In the genomic region with DNA sequence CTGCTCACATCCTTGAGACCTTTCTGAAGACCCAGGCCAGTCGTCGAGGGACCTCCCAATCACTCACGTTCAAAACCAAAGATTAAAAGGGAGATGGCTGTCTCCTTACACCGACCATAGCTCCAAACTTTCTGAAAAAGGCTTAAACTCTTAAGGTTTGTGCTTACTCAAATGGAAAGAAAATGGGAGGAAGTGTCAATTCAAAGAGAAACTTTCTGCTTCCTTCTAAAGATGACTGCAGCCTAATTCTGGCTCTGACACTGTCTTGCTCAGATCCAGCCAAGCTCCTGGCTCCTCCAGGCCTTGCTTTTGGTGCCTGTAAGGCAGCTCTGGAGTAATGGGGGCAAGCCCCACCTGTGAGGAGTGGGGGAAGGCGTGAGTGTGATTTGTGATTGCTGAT, we compare ENCODE assay signal across 13 cellular contexts. TPM values are rescaled to one million over a fixed set of nuclear protein-coding genes. Genes with fewer than 3 reads are reported as not detected.
A peak's percentile ranks its signal among the peaks of the same experiment; 100 is the strongest.
DNase-seq lines count a peak whose midpoint lies in the region; ATAC-seq, FAIRE-seq and TF ChIP-seq lines count a peak whose summit lies in the region.
"Had no signal": no experiment of that assay in that cellular context is flagged by ENCODE, and none has a peak within 500 bp of the region (broad histone marks: within the 10 kb centered on the region; RNA-seq: fewer than 3 reads in every experiment).

No MANE protein-coding gene starts in this region.

- peaks cover 36% of the 10 kb centered on the region for H3K4me1 ChIP-seq in GM12878 (ENCODE audit: control insufficient read depth, insufficient read depth, low read length)
- H3K4me1 ChIP-seq in CD8-positive, alpha-beta T cell (ENCODE audit: insufficient read depth, low read length), result no peaks in the 10 kb centered on the region
- H3K4me1 ChIP-seq in upper lobe of right lung, result peaks cover 42% of the 10 kb centered on the region

- H3K36me3 ChIP-seq in GM12878 (ENCODE audit: control insufficient read depth in 2 of 2, insufficient read depth in 2 of 2, low read length in 1 of 2) (no peaks in the 10 kb centered on the region), upper lobe of right lung (no peaks in the 10 kb centered on the region)
- no peaks in the 10 kb centered on the region for H3K36me3 ChIP-seq in CD8-positive, alpha-beta T cell (ENCODE audit: insufficient read depth, low read length)
- H3K36me3 ChIP-seq: thoracic aorta had no signal

- H3K4me3 Mint-ChIP-seq in CD14-positive monocyte, result peak overlapping the region in 1 of 2 donors; percentile 53
- H3K4me3 Mint-ChIP-seq in CD8-positive, alpha-beta T cell, result no peak overlapping the region

- peaks cover 2 to 4% of the 10 kb centered on the region in 2 donors for H3K36me3 Mint-ChIP-seq in CD14-positive monocyte
- no peaks in the 10 kb centered on the region for H3K36me3 Mint-ChIP-seq in CD8-positive, alpha-beta T cell

- no peaks in the 10 kb centered on the region for H4K20me1 ChIP-seq in GM12878 (ENCODE audit: control insufficient read depth, insufficient read depth)

- H3K27me3 Mint-ChIP-seq in CD14-positive monocyte (ENCODE audit: low read depth in 3 of 3), result peaks cover 0 to 2% (median 0%) of the 10 kb centered on the region in 3 donors
- peaks cover 7% of the 10 kb centered on the region for H3K27me3 Mint-ChIP-seq in CD8-positive, alpha-beta T cell (ENCODE audit: low read depth)

- no peak overlapping the region for H3K9ac ChIP-seq in GM12878 (ENCODE audit: control insufficient read depth, insufficient read depth, low read length)

- peaks cover 79% of the 10 kb centered on the region for H3K4me1 Mint-ChIP-seq in CD14-positive monocyte
- H3K4me1 Mint-ChIP-seq in CD8-positive, alpha-beta T cell (ENCODE audit: low read depth), result no peaks in the 10 kb centered on the region

- FAIRE-seq in GM12878 (lab: Jason Lieb, UNC), result peak; percentile 96
- FAIRE-seq: colon had no signal

- POLR2A ChIA-PET in GM12878 (lab: Charles Lee), result interaction anchor here (0.5 to 1.0 kb wide), 3 partner anchors 9 to 58 kb away, joined by 3 to 6 read pairs (median 5); no protein-coding TSS in a partner anchor
- POLR2A ChIA-PET in CD8-positive, alpha-beta T cell (lab: Charles Lee), result no interaction called here

- H3K4me3 ChIP-seq in GM12878 (peak overlapping the region; percentile 11; the same call in 1 of the 2 replicates), upper lobe of right lung (no peak overlapping the region), coronary artery (no peak overlapping the region)
- no peak overlapping the region for H3K4me3 ChIP-seq in CD8-positive, alpha-beta T cell (ENCODE audit: low read depth, low read length)
- H3K4me3 ChIP-seq: thoracic aorta had no signal

- TF ChIP-seq CTCF in CD14-positive monocyte (IDR thresholded peaks at IDR 0.05), result no peak
- no peak for TF ChIP-seq CTCF in GM12878 (IDR thresholded peaks at IDR 0.05 in 2 of 3, conservative IDR thresholded peaks at IDR 0.05 in 1 of 3; ENCODE audit: control insufficient read depth in 2 of 3, extremely low read depth in 1 of 3, insufficient read depth in 1 of 3, low read depth in 3 of 3, low read length in 3 of 3)
- no peak for TF ChIP-seq CTCF in CD8-positive, alpha-beta T cell (IDR thresholded peaks at IDR 0.05)
- TF ChIP-seq CTCF in upper lobe of right lung (IDR thresholded peaks at IDR 0.05), result no peak
- no peak for TF ChIP-seq CTCF in coronary artery (IDR thresholded peaks at IDR 0.05)

- CTCF ChIA-PET in GM12878 (lab: Yijun Ruan, JAX), result interaction anchor here (0.8 to 9.1 kb wide), 25 partner anchors 9 to 408 kb away, joined by 3 to 129 read pairs (median 6); a partner anchor contains a TSS
- CTCF ChIA-PET in CD8-positive, alpha-beta T cell (lab: Charles Lee), result interaction anchor here (1.9 to 9.0 kb wide), 3 partner anchors 94 to 412 kb away, joined by 7 to 222 read pairs (median 108); no protein-coding TSS in a partner anchor

- SMC1A ChIA-PET in GM12878 (lab: Charles Lee; ENCODE audit: uncharacterized antibody, unreplicated experiment), result interaction anchor here (0.6 to 8.1 kb wide), 21 partner anchors 8 to 412 kb away, joined by 3 to 137 read pairs (median 5); a partner anchor contains a TSS

- no peak for TF ChIP-seq RAD21 in GM12878 (IDR thresholded peaks at IDR 0.05; ENCODE audit: insufficient read depth, low read depth, low read length)

- intact Hi-C loops in CD14-positive monocyte (cut with micrococcal nuclease), result loop anchor here (5.0 kb wide), 3 partner anchors 93 to 363 kb away; no protein-coding TSS in a partner anchor
- intact Hi-C loops in GM12878 (cut with micrococcal nuclease; ENCODE audit: unreplicated experiment), result loop anchor here (5.0 to 10.0 kb wide), 3 partner anchors 42 to 218 kb away; a partner anchor contains a TSS
- intact Hi-C loops in CD8-positive, alpha-beta T cell (cut with DNase I, micrococcal nuclease), result loop anchor here (5.0 kb wide), 4 partner anchors 53 to 413 kb away; a partner anchor contains a TSS
- intact Hi-C loops in upper lobe of right lung (cut with DNase I), result loop anchor here (10.0 kb wide), 1 partner anchor 366 kb away; no protein-coding TSS in a partner anchor

- DNase-seq in CD14-positive monocyte (ENCODE audit: low spot score) (no peak), GM12878 (ENCODE audit: low read depth, low spot score) (peak; percentile 61), upper lobe of right lung (no peak), coronary artery (ENCODE audit: low spot score) (no peak), HT-29 (ENCODE audit: low spot score) (no peak)
- DNase-seq in CD8-positive, alpha-beta T cell, result no peak
- DNase-seq: DMS153, NCI-H2081 treated with DMSO at 0.1 percent for 48 hours had no signal

- H3K79me2 ChIP-seq in GM12878 (ENCODE audit: control insufficient read depth, insufficient read depth, low read length), result no peaks in the 10 kb centered on the region

- H3K9me3 ChIP-seq in GM12878 (replicated peaks; ENCODE audit: control insufficient read depth, insufficient read depth, low read length) (no peaks in the 10 kb centered on the region), upper lobe of right lung (no peaks in the 10 kb centered on the region)
- H3K9me3 ChIP-seq in CD8-positive, alpha-beta T cell (ENCODE audit: low read length), result no peaks in the 10 kb centered on the region
- H3K9me3 ChIP-seq: thoracic aorta had no signal

- H3K27me3 ChIP-seq in GM12878 (replicated peaks in 1 of 2; ENCODE audit: control insufficient read depth in 2 of 2, insufficient read depth in 2 of 2, low read length in 1 of 2), result no peaks in the 10 kb centered on the region
- no peaks in the 10 kb centered on the region for H3K27me3 ChIP-seq in CD8-positive, alpha-beta T cell (ENCODE audit: insufficient read depth, low read length)
- no peaks in the 10 kb centered on the region for H3K27me3 ChIP-seq in upper lobe of right lung

- peak in 1 of 2 experiments; percentile 77; a peak in 1 of 4 replicates for TF ChIP-seq EP300 in GM12878 (IDR thresholded peaks at IDR 0.05; ENCODE audit: borderline replicate concordance in 1 of 2, control insufficient read depth in 1 of 2, low read depth in 2 of 2, low read length in 2 of 2)

- BruUV-seq in GM12878 (replicated peaks; lab: Mats Ljungman, UMichigan), result no TSS peak

- peak overlapping the region; percentile 89 to 99 (median 95) for H3K27ac Mint-ChIP-seq in CD14-positive monocyte
- no peak overlapping the region for H3K27ac Mint-ChIP-seq in CD8-positive, alpha-beta T cell

- no peak for TF ChIP-seq POLR2A in GM12878 (IDR thresholded peaks at IDR 0.05; ENCODE audit: low read depth, low read length)

- H3K4me2 ChIP-seq in GM12878 (ENCODE audit: control insufficient read depth, insufficient read depth), result peak overlapping the region; percentile 82

- in situ Hi-C loops in GM12878 (cut with MboI), result loop anchor here (5.0 to 10.0 kb wide), 4 partner anchors 98 to 368 kb away; a partner anchor contains a TSS

- H2AFZ ChIP-seq in GM12878 (ENCODE audit: control insufficient read depth, low read depth, low read length), result no peak overlapping the region

- H3K27ac ChIP-seq in GM12878 (ENCODE audit: control insufficient read depth, insufficient read depth) (peak overlapping the region; percentile 4; the same call in 1 of the 2 replicates), upper lobe of right lung (no peak overlapping the region), coronary artery (peak overlapping the region in 1 of 2 donors; percentile 54)
- H3K27ac ChIP-seq in CD8-positive, alpha-beta T cell (ENCODE audit: low read depth, low read length), result no peak overlapping the region

- RAD21 ChIA-PET in GM12878 (lab: Charles Lee; ENCODE audit: unreplicated experiment), result interaction anchor here (0.6 to 8.1 kb wide), 18 partner anchors 22 to 394 kb away, joined by 3 to 156 read pairs (median 4); no protein-coding TSS in a partner anchor

- peaks cover 0 to 1% (median 0%) of the 10 kb centered on the region in 7 donors for H3K9me3 Mint-ChIP-seq in CD14-positive monocyte
- H3K9me3 Mint-ChIP-seq in CD8-positive, alpha-beta T cell, result no peaks in the 10 kb centered on the region

- peak; percentile 56 for ATAC-seq in GM18870 (IDR thresholded peaks at IDR 0.05; ENCODE audit: unreplicated experiment)
- peak; percentile 60 for ATAC-seq in HG02938 (IDR thresholded peaks at IDR 0.05; ENCODE audit: unreplicated experiment)
- peak; percentile 73 for ATAC-seq in GM12878
- no peak for ATAC-seq in CD8-positive, alpha-beta T cell
- ATAC-seq in upper lobe of right lung, result no peak
- ATAC-seq: HCT116 had no signal

- WGBS in GM12878 (ENCODE audit: insufficient coverage, insufficient replicate concordance, low lambda C conversion rate, missing lambda C conversion rate), result 0% methylated on average over 5 of the region's 5 CpGs

RNA-seq across cellular contexts. Expression of a gene that starts 54.9 kb away (rescaled TPM):
- polyA plus RNA-seq in CD14-positive monocyte (100 to 1,000 TPM; 220 to 368 TPM), GM12878 (2011; rRNA removed) (458 and 632 TPM in 2 replicates), GM12878 (2014; fragmentation: Illumina TruSeq; extraction: Trizol) (108 and 151 TPM in 2 replicates), GM12878 (2014; fragmentation: Nextera tagmentation; extraction: Ambion mirVana) (10 to 100 TPM; 26.6 to 49.8 TPM), GM12878 (2014; rRNA removed) (121 and 162 TPM in 2 replicates), GM12878 (2016; fragmentation: Nextera tagmentation; extraction: Ambion mirVana) (100 to 1,000 TPM; 101 TPM)
- 1,230 and 1,283 TPM in 2 replicates for total RNA-seq in GM12878 (2013; cell fraction: nucleolus; rRNA removed)
- total RNA-seq in GM12878 (2014; rRNA removed) (84.1 and 102 TPM in 2 replicates), GM12878 (2014; rRNA removed; fragmentation: Illumina TruSeq; extraction: Trizol) (91.5 and 94.3 TPM in 2 replicates), GM12878 (2021) (91.0 and 108 TPM in 2 replicates), upper lobe of right lung (360 TPM)
- 111 TPM for polyA plus RNA-seq in GM12878 (2011; ENCODE audit: low read depth)
- 374 and 577 TPM in 2 replicates for polyA plus RNA-seq in GM12878 (2011; cell fraction: cytosol; rRNA removed)
- polyA plus RNA-seq in GM12878 (2011; cell fraction: nucleus; rRNA removed), result 1,022 and 1,033 TPM in 2 replicates
- polyA plus RNA-seq in GM12878 (2012), result 116 and 173 TPM in 2 replicates
- 122 and 137 TPM in 2 replicates for polyA minus RNA-seq in GM12878 (2011; rRNA and poly(A)+ RNA removed)
- polyA minus RNA-seq in GM12878 (2011; cell fraction: cytosol; rRNA and poly(A)+ RNA removed), result 68.0 and 68.3 TPM in 2 replicates
- polyA minus RNA-seq in GM12878 (2011; cell fraction: nucleus; rRNA and poly(A)+ RNA removed), result 108 and 118 TPM in 2 replicates
- 10 to 100 TPM; 89.0 to 91.1 TPM for total RNA-seq in CD8-positive, alpha-beta T cell
- total RNA-seq in HT-29 (2014; rRNA removed; shearing (Covaris generic)), result 32.0 and 53.2 TPM in 2 replicates

Comparison
In these comparisons a context has a peak if more than half of its experiments do, and no peak if none do; other contexts are left out.
1. ATAC-seq: peak in GM18870 (single experiment), HG02938 (single experiment) and GM12878 (single experiment); none in CD8-positive, alpha-beta T cell (single experiment) and upper lobe of right lung (single experiment).